Comparison of ENCODE assay signal across 1 cellular context in the genomic region with DNA sequence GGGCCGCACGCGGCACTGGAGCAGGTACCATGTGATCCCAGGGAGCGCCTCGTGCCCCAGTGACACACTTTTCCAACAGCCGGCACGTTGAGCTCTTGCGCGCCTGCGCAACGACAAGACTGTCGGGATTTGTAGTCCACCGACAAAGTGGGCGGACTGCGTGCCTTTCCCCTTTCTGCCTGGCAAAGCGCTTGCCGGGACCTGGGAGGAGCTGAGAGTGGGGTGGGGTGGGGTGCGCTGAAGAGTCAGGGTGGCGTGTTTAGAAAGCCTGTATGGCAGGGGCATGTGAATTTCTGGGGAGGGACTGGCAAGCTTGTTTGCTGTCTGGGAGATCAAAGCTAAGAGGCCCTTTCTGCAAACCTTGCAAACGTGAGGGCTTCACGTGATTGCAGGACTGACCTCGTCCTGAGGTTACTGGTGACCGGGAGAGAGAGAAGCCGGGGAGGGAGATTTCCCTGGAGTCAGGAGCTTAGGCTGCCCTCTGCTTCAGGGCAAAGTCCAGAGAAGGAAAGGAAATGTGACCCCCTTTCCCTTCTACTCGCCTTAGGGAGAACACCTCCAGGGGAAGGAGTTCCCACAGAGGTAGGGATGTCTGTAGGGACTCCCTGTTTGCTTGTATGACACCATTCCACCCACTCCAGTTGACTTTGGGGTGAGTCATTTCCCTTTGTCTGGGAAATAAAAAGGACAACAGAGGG.
TF ChIP-seq lines count a peak whose summit lies in the region.

No MANE protein-coding gene starts in this region.

TF ChIP-seq in liver, 16 proteins besides CTCF, POLR2A, EP300 and RAD21 (continued from another document):
- TF ChIP-seq, protein P1, sequence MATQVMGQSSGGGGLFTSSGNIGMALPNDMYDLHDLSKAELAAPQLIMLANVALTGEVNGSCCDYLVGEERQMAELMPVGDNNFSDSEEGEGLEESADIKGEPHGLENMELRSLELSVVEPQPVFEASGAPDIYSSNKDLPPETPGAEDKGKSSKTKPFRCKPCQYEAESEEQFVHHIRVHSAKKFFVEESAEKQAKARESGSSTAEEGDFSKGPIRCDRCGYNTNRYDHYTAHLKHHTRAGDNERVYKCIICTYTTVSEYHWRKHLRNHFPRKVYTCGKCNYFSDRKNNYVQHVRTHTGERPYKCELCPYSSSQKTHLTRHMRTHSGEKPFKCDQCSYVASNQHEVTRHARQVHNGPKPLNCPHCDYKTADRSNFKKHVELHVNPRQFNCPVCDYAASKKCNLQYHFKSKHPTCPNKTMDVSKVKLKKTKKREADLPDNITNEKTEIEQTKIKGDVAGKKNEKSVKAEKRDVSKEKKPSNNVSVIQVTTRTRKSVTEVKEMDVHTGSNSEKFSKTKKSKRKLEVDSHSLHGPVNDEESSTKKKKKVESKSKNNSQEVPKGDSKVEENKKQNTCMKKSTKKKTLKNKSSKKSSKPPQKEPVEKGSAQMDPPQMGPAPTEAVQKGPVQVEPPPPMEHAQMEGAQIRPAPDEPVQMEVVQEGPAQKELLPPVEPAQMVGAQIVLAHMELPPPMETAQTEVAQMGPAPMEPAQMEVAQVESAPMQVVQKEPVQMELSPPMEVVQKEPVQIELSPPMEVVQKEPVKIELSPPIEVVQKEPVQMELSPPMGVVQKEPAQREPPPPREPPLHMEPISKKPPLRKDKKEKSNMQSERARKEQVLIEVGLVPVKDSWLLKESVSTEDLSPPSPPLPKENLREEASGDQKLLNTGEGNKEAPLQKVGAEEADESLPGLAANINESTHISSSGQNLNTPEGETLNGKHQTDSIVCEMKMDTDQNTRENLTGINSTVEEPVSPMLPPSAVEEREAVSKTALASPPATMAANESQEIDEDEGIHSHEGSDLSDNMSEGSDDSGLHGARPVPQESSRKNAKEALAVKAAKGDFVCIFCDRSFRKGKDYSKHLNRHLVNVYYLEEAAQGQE (IDR thresholded peaks at IDR 0.05) = peak; percentile 4
- TF ChIP-seq, protein P2, sequence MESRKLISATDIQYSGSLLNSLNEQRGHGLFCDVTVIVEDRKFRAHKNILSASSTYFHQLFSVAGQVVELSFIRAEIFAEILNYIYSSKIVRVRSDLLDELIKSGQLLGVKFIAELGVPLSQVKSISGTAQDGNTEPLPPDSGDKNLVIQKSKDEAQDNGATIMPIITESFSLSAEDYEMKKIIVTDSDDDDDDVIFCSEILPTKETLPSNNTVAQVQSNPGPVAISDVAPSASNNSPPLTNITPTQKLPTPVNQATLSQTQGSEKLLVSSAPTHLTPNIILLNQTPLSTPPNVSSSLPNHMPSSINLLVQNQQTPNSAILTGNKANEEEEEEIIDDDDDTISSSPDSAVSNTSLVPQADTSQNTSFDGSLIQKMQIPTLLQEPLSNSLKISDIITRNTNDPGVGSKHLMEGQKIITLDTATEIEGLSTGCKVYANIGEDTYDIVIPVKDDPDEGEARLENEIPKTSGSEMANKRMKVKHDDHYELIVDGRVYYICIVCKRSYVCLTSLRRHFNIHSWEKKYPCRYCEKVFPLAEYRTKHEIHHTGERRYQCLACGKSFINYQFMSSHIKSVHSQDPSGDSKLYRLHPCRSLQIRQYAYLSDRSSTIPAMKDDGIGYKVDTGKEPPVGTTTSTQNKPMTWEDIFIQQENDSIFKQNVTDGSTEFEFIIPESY (IDR thresholded peaks at IDR 0.05) = peak; percentile 37
- peak; percentile 84 to 96 for TF ChIP-seq HNF4A (conservative IDR thresholded peaks at IDR 0.05)
